ENCODE assay signal across 1 cellular context in the genomic region with DNA sequence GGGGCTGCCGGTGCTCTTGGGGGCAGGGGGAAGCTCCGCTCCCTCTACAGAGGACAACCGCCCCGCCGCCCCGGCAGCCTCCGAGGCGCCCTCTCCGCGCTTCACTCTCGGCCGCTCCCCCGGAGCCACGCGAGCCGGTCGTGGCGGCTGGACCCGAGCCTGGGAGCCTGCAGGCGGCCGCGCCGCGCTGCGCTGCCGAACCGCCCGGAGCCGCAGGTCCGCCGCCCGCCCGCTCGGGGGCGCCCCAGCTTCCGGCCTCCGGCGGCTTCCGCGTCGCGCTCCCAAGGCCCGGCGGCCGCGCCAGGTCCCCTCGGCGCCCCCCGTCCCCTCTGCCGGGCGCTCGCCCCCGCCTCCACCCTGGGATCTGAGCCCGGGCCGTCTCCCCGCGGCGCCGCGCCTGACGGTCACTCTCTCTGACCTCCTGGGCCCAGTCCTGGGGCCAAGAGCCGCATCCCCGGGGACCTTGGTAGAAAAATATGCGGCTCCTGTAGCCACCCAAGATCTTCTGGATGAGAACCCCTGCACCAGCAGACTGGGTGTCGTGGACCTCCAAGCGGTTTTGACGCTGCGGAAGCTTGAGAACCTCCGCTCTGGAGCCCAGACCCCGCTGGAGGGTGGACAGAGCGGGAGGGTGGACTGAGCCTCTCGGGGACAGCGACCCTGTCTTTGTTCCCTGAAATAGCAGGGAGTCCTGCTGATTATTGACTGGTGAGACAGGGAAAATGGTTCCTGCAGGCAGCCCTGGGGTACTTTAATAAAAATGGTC.
A peak's percentile ranks its signal among the peaks of the same experiment; 100 is the strongest.
TF ChIP-seq lines count a peak whose summit lies in the region.

No MANE protein-coding gene starts in this region.

TF ChIP-seq in WTC11, 78 proteins besides CTCF, POLR2A, EP300 and RAD21 (continued from another document):
- TF ChIP-seq, protein P1, sequence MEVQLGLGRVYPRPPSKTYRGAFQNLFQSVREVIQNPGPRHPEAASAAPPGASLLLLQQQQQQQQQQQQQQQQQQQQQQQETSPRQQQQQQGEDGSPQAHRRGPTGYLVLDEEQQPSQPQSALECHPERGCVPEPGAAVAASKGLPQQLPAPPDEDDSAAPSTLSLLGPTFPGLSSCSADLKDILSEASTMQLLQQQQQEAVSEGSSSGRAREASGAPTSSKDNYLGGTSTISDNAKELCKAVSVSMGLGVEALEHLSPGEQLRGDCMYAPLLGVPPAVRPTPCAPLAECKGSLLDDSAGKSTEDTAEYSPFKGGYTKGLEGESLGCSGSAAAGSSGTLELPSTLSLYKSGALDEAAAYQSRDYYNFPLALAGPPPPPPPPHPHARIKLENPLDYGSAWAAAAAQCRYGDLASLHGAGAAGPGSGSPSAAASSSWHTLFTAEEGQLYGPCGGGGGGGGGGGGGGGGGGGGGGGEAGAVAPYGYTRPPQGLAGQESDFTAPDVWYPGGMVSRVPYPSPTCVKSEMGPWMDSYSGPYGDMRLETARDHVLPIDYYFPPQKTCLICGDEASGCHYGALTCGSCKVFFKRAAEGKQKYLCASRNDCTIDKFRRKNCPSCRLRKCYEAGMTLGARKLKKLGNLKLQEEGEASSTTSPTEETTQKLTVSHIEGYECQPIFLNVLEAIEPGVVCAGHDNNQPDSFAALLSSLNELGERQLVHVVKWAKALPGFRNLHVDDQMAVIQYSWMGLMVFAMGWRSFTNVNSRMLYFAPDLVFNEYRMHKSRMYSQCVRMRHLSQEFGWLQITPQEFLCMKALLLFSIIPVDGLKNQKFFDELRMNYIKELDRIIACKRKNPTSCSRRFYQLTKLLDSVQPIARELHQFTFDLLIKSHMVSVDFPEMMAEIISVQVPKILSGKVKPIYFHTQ (CRISPR knock-in tag; IDR thresholded peaks at IDR 0.05) = no peak
- TF ChIP-seq ZNF423 (CRISPR knock-in tag; IDR thresholded peaks at IDR 0.05) = peak; percentile 55; the same call in 1 of the 2 replicates
- TF ChIP-seq, protein P2, sequence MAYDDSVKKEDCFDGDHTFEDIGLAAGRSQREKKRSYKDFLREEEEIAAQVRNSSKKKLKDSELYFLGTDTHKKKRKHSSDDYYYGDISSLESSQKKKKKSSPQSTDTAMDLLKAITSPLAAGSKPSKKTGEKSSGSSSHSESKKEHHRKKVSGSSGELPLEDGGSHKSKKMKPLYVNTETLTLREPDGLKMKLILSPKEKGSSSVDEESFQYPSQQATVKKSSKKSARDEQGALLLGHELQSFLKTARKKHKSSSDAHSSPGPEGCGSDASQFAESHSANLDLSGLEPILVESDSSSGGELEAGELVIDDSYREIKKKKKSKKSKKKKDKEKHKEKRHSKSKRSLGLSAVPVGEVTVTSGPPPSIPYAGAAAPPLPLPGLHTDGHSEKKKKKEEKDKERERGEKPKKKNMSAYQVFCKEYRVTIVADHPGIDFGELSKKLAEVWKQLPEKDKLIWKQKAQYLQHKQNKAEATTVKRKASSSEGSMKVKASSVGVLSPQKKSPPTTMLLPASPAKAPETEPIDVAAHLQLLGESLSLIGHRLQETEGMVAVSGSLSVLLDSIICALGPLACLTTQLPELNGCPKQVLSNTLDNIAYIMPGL (CRISPR knock-in tag; IDR thresholded peaks at IDR 0.05) = peak; percentile 58; the same call in 1 of the 2 replicates
- TF ChIP-seq, protein P3, sequence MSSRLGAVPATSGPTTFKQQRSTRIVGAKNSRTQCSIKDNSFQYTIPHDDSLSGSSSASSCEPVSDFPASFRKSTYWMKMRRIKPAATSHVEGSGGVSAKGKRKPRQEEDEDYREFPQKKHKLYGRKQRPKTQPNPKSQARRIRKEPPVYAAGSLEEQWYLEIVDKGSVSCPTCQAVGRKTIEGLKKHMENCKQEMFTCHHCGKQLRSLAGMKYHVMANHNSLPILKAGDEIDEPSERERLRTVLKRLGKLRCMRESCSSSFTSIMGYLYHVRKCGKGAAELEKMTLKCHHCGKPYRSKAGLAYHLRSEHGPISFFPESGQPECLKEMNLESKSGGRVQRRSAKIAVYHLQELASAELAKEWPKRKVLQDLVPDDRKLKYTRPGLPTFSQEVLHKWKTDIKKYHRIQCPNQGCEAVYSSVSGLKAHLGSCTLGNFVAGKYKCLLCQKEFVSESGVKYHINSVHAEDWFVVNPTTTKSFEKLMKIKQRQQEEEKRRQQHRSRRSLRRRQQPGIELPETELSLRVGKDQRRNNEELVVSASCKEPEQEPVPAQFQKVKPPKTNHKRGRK (CRISPR knock-in tag; IDR thresholded peaks at IDR 0.05; ENCODE audit: borderline replicate concordance) = no peak
- TF ChIP-seq, protein P4, sequence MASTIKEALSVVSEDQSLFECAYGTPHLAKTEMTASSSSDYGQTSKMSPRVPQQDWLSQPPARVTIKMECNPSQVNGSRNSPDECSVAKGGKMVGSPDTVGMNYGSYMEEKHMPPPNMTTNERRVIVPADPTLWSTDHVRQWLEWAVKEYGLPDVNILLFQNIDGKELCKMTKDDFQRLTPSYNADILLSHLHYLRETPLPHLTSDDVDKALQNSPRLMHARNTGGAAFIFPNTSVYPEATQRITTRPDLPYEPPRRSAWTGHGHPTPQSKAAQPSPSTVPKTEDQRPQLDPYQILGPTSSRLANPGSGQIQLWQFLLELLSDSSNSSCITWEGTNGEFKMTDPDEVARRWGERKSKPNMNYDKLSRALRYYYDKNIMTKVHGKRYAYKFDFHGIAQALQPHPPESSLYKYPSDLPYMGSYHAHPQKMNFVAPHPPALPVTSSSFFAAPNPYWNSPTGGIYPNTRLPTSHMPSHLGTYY (CRISPR knock-in tag; IDR thresholded peaks at IDR 0.05) = 0 out of 2 replicates have a peak, but pooled peaks have one; percentile 35
